ENCODE assay signal across 7 cellular contexts in genomic region chr14:75223664-75224154, GRCh38. TPM values are rescaled to one million over a fixed set of nuclear protein-coding genes. Genes with fewer than 3 reads are reported as not detected.
DNase-seq lines count a peak whose midpoint lies in the region; ATAC-seq lines count a peak whose summit lies in the region.

No MANE protein-coding gene starts in this region.

- H3K27me3 Mint-ChIP-seq in activated T-helper 17 cell treated with anti-CD3 and anti-CD28 coated beads, Interleukin-2, amount 50 U/mL, for 72 hours, result no peaks in the 10 kb centered on the region

- DNase-seq in HT-29 (ENCODE audit: low spot score) (peak; percentile 15), mucosa of gallbladder (ENCODE audit: low spot score) (peak; percentile 43), T-helper 9 cell (no peak), SW 1271 (lab: John Stamatoyannopoulos, UW) (no peak)
- DNase-seq in activated CD4-positive, CD25-positive, alpha-beta regulatory T cell treated with anti-CD3 and anti-CD28 coated beads, Interleukin-2, amount 50 U/mL, for 72 hours, result no peak

- H3K9me3 Mint-ChIP-seq in activated T-helper 17 cell treated with anti-CD3 and anti-CD28 coated beads, Interleukin-2, amount 50 U/mL, for 72 hours, result no peaks in the 10 kb centered on the region

- H3K4me3 Mint-ChIP-seq in activated T-helper 17 cell treated with anti-CD3 and anti-CD28 coated beads, Interleukin-2, amount 50 U/mL, for 72 hours, result no peak overlapping the region

- H3K27ac Mint-ChIP-seq in activated T-helper 17 cell treated with anti-CD3 and anti-CD28 coated beads, Interleukin-2, amount 50 U/mL, for 72 hours, result peak overlapping the region; percentile 59

- ATAC-seq in GM19395 (IDR thresholded peaks at IDR 0.05; ENCODE audit: unreplicated experiment), result peak; percentile 63
- ATAC-seq in activated T-helper 17 cell treated with anti-CD3 and anti-CD28 coated beads, Interleukin-2, amount 50 U/mL, for 72 hours (replicated peaks), result peak; percentile 53

- H3K4me1 Mint-ChIP-seq in activated T-helper 17 cell treated with anti-CD3 and anti-CD28 coated beads, Interleukin-2, amount 50 U/mL, for 72 hours, result peaks cover 13% of the 10 kb centered on the region

- H3K36me3 Mint-ChIP-seq in activated T-helper 17 cell treated with anti-CD3 and anti-CD28 coated beads, Interleukin-2, amount 50 U/mL, for 72 hours (ENCODE audit: low read depth), result no peaks in the 10 kb centered on the region

RNA-seq across cellular contexts. Expression of gene TMED10, which starts 47.3 kb away (rescaled TPM):
- 136 and 148 TPM in 2 replicates for total RNA-seq in HT-29 (2014; rRNA removed; shearing (Covaris generic))
- 100 to 1,000 TPM; 142 to 179 TPM for total RNA-seq in activated T-helper 17 cell treated with anti-CD3 and anti-CD28 coated beads, Interleukin-2, amount 50 U/mL, for 72 hours
- 390 TPM for total RNA-seq in mucosa of gallbladder

RNA-seq across cellular contexts. Expression of gene FOS, which starts 54.9 kb away (rescaled TPM):
- total RNA-seq in HT-29 (2014; rRNA removed; shearing (Covaris generic)), result 616 and 667 TPM in 2 replicates
- total RNA-seq in activated T-helper 17 cell treated with anti-CD3 and anti-CD28 coated beads, Interleukin-2, amount 50 U/mL, for 72 hours, result 10 to 100 TPM; 31.7 to 86.3 TPM
- 165 TPM for total RNA-seq in mucosa of gallbladder

Comparison
In these comparisons a context has a peak if more than half of its experiments do, and no peak if none do; other contexts are left out.
1. DNase-seq: peak in HT-29 (single experiment) and mucosa of gallbladder (single experiment); none in activated CD4-positive, CD25-positive, alpha-beta regulatory T cell treated with anti-CD3 and anti-CD28 coated beads, Interleukin-2, amount 50 U/mL, for 72 hours (single experiment), T-helper 9 cell (single experiment) and SW 1271 (0 of 2).